21 cellular contexts compared by ENCODE assay signal in genomic region chr4:82403725-82404124, GRCh38.
"Had no signal": no experiment of that assay in that cellular context is flagged by ENCODE, and none has a peak within 500 bp of the region (broad histone marks: within the 10 kb centered on the region; RNA-seq: fewer than 3 reads in every experiment).

No MANE protein-coding gene starts in this region.

- H3K36me3 ChIP-seq: esophagus muscularis mucosa, gastrocnemius medialis, heart right ventricle, left lung, lower lobe of right lung had no signal

- H3K4me1 ChIP-seq: gastrocnemius medialis, heart right ventricle, left lung, lower lobe of right lung had no signal

- H3K4me1 Mint-ChIP-seq: mesothelial cell of epicardium had no signal

- H3K9me3 Mint-ChIP-seq: mesothelial cell of epicardium, naive B cell had no signal

- H3K36me3 Mint-ChIP-seq: mesothelial cell of epicardium, naive B cell had no signal

- H3K27ac Mint-ChIP-seq: mesothelial cell of epicardium, naive B cell had no signal

- DNase-seq: dermis blood vessel endothelial cell; dorsolateral prefrontal cortex; effector CD4-positive, alpha-beta T cell; effector memory CD4-positive, alpha-beta T cell; foreskin fibroblast; foreskin melanocyte; gastrocnemius medialis; glutamatergic neuron; head of caudate nucleus; heart right ventricle; hippocampal formation; left cardiac atrium; left lung; left ventricle myocardium superior; lower lobe of right lung; mesenchymal stem cell; mucosa of descending colon; naive B cell had no signal

- H3K4me3 ChIP-seq: coronary artery, dorsolateral prefrontal cortex, esophagus muscularis mucosa, gastrocnemius medialis, heart right ventricle, left lung, lower lobe of right lung, mucosa of descending colon had no signal

- H3K4me3 Mint-ChIP-seq: mesothelial cell of epicardium, naive B cell had no signal

- H3K9me3 ChIP-seq: esophagus muscularis mucosa, gastrocnemius medialis, heart right ventricle, left lung, lower lobe of right lung, mucosa of descending colon had no signal

- H3K27ac ChIP-seq: coronary artery, dorsolateral prefrontal cortex, esophagus muscularis mucosa, gastrocnemius medialis, heart right ventricle, left lung, lower lobe of right lung had no signal

- H3K27me3 ChIP-seq: dorsolateral prefrontal cortex, esophagus muscularis mucosa, gastrocnemius medialis, heart right ventricle, left lung had no signal

- ATAC-seq: gastrocnemius medialis, heart right ventricle, left cardiac atrium, left lung, left ventricle myocardium superior, lower lobe of right lung, mucosa of descending colon had no signal
